In the genomic region with DNA sequence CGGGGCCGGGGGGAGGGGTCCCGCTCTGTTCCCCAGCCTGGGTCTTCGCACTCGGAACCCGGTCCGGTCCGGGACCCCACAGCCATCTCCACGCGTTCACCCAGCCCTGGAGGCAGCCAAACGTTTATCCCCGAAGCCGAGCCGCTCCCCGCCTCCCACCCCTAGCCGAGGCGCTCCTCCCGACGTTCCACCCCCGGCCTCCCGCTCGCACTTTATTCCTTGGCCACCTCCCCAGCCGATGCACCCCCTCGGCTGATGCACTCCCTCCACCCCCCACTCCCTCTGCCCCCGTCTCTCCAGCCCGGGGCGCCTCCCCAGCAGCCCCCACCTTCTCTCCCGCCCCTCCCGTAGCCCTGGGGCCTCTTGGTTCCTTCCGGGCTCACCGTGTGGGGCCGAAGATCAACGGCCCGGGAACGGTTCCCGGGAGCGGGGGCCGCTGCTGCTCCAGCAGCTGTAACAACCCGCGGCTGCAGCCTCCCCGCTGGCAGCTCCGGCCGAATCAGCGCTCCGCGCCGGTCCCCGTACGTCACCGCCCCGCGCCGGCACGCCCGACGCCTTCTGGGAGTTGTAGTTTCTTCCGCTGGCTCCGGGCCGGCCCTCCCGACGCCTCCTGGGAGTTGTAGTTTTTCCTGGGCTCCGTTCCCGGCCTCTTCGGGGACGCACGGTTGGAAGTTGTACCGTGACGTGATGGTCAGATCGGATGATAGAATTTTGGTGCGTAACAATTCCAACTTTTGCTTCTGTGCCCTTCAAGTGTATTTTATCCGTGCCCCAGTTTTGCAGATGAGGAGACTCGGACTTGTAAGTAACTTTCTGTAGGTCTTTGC, we compare ENCODE assay signal across 1 cellular context.
TF ChIP-seq lines count a peak whose summit lies in the region.

A gene with protein sequence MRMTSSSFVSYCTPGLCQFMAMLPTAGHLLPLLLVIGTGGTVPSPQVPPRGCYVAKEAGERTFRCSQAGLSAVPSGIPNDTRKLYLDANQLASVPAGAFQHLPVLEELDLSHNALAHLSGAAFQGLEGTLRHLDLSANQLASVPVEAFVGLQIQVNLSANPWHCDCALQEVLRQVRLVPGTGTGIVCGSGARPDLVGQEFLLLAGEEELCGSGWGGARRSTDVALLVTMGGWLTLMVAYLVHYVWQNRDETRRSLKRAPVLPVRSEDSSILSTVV (plus strand): TSS at position 632 of the 827 bp plus-strand sequence. CDS start 13,792 bp downstream, outside the sequence.
A gene with protein sequence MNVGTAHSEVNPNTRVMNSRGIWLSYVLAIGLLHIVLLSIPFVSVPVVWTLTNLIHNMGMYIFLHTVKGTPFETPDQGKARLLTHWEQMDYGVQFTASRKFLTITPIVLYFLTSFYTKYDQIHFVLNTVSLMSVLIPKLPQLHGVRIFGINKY (minus strand): TSS at position 501 of the 827 bp plus-strand sequence. CDS start 3,398 bp downstream, outside the sequence.

TF ChIP-seq in K562, 482 proteins besides CTCF, POLR2A, EP300 and RAD21 (continued from another document and continues in another):
- TF ChIP-seq, protein P1, sequence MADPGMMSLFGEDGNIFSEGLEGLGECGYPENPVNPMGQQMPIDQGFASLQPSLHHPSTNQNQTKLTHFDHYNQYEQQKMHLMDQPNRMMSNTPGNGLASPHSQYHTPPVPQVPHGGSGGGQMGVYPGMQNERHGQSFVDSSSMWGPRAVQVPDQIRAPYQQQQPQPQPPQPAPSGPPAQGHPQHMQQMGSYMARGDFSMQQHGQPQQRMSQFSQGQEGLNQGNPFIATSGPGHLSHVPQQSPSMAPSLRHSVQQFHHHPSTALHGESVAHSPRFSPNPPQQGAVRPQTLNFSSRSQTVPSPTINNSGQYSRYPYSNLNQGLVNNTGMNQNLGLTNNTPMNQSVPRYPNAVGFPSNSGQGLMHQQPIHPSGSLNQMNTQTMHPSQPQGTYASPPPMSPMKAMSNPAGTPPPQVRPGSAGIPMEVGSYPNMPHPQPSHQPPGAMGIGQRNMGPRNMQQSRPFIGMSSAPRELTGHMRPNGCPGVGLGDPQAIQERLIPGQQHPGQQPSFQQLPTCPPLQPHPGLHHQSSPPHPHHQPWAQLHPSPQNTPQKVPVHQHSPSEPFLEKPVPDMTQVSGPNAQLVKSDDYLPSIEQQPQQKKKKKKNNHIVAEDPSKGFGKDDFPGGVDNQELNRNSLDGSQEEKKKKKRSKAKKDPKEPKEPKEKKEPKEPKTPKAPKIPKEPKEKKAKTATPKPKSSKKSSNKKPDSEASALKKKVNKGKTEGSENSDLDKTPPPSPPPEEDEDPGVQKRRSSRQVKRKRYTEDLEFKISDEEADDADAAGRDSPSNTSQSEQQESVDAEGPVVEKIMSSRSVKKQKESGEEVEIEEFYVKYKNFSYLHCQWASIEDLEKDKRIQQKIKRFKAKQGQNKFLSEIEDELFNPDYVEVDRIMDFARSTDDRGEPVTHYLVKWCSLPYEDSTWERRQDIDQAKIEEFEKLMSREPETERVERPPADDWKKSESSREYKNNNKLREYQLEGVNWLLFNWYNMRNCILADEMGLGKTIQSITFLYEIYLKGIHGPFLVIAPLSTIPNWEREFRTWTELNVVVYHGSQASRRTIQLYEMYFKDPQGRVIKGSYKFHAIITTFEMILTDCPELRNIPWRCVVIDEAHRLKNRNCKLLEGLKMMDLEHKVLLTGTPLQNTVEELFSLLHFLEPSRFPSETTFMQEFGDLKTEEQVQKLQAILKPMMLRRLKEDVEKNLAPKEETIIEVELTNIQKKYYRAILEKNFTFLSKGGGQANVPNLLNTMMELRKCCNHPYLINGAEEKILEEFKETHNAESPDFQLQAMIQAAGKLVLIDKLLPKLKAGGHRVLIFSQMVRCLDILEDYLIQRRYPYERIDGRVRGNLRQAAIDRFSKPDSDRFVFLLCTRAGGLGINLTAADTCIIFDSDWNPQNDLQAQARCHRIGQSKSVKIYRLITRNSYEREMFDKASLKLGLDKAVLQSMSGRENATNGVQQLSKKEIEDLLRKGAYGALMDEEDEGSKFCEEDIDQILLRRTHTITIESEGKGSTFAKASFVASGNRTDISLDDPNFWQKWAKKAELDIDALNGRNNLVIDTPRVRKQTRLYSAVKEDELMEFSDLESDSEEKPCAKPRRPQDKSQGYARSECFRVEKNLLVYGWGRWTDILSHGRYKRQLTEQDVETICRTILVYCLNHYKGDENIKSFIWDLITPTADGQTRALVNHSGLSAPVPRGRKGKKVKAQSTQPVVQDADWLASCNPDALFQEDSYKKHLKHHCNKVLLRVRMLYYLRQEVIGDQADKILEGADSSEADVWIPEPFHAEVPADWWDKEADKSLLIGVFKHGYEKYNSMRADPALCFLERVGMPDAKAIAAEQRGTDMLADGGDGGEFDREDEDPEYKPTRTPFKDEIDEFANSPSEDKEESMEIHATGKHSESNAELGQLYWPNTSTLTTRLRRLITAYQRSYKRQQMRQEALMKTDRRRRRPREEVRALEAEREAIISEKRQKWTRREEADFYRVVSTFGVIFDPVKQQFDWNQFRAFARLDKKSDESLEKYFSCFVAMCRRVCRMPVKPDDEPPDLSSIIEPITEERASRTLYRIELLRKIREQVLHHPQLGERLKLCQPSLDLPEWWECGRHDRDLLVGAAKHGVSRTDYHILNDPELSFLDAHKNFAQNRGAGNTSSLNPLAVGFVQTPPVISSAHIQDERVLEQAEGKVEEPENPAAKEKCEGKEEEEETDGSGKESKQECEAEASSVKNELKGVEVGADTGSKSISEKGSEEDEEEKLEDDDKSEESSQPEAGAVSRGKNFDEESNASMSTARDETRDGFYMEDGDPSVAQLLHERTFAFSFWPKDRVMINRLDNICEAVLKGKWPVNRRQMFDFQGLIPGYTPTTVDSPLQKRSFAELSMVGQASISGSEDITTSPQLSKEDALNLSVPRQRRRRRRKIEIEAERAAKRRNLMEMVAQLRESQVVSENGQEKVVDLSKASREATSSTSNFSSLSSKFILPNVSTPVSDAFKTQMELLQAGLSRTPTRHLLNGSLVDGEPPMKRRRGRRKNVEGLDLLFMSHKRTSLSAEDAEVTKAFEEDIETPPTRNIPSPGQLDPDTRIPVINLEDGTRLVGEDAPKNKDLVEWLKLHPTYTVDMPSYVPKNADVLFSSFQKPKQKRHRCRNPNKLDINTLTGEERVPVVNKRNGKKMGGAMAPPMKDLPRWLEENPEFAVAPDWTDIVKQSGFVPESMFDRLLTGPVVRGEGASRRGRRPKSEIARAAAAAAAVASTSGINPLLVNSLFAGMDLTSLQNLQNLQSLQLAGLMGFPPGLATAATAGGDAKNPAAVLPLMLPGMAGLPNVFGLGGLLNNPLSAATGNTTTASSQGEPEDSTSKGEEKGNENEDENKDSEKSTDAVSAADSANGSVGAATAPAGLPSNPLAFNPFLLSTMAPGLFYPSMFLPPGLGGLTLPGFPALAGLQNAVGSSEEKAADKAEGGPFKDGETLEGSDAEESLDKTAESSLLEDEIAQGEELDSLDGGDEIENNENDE (IDR thresholded peaks at IDR 0.05; ENCODE audit: low read depth, low read length): no peak
- TF ChIP-seq NR2C1 (IDR thresholded peaks at IDR 0.05): peak; percentile 39
- peak; percentile 90 for TF ChIP-seq NR2C1 (tag; IDR thresholded peaks at IDR 0.05)
- TF ChIP-seq MYBL2 (IDR thresholded peaks at IDR 0.05; ENCODE audit: low read depth): no peak
- no peak for TF ChIP-seq MYBL2 (CRISPR knock-in tag; IDR thresholded peaks at IDR 0.05; ENCODE audit: borderline replicate concordance)
- TF ChIP-seq SAFB2 (IDR thresholded peaks at IDR 0.05; ENCODE audit: borderline replicate concordance, low read depth, low read length, severe bottlenecking): no peak
- no peak for TF ChIP-seq NCOA4 (IDR thresholded peaks at IDR 0.05; ENCODE audit: partially characterized antibody)
- no peak for TF ChIP-seq GATAD2B (IDR thresholded peaks at IDR 0.05; ENCODE audit: borderline replicate concordance)
- TF ChIP-seq, protein P2, sequence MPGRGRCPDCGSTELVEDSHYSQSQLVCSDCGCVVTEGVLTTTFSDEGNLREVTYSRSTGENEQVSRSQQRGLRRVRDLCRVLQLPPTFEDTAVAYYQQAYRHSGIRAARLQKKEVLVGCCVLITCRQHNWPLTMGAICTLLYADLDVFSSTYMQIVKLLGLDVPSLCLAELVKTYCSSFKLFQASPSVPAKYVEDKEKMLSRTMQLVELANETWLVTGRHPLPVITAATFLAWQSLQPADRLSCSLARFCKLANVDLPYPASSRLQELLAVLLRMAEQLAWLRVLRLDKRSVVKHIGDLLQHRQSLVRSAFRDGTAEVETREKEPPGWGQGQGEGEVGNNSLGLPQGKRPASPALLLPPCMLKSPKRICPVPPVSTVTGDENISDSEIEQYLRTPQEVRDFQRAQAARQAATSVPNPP (IDR thresholded peaks at IDR 0.05; ENCODE audit: borderline replicate concordance, insufficient read depth, insufficient read length): no peak
- 0 out of 2 replicates have a peak, but pooled peaks have one; percentile 25 for TF ChIP-seq MYC (IDR thresholded peaks at IDR 0.05; ENCODE audit: low read depth, low read length)
- TF ChIP-seq MYC (CRISPR knock-in tag; IDR thresholded peaks at IDR 0.05; ENCODE audit: borderline replicate concordance, low read depth): no peak
- no peak for TF ChIP-seq ZKSCAN3 (CRISPR knock-in tag; IDR thresholded peaks at IDR 0.05)
- TF ChIP-seq ZNF239 (CRISPR knock-in tag; IDR thresholded peaks at IDR 0.05): 0 out of 2 replicates have a peak, but pooled peaks have one; percentile 42
- TF ChIP-seq ZNF76 (CRISPR knock-in tag; IDR thresholded peaks at IDR 0.05; ENCODE audit: borderline replicate concordance): no peak
- no peak for TF ChIP-seq BRF1 (IDR thresholded peaks at IDR 0.05; ENCODE audit: borderline replicate concordance, extremely low read depth, insufficient read length)
- TF ChIP-seq NFXL1 (CRISPR knock-in tag; IDR thresholded peaks at IDR 0.05): no peak
- TF ChIP-seq, protein P3, sequence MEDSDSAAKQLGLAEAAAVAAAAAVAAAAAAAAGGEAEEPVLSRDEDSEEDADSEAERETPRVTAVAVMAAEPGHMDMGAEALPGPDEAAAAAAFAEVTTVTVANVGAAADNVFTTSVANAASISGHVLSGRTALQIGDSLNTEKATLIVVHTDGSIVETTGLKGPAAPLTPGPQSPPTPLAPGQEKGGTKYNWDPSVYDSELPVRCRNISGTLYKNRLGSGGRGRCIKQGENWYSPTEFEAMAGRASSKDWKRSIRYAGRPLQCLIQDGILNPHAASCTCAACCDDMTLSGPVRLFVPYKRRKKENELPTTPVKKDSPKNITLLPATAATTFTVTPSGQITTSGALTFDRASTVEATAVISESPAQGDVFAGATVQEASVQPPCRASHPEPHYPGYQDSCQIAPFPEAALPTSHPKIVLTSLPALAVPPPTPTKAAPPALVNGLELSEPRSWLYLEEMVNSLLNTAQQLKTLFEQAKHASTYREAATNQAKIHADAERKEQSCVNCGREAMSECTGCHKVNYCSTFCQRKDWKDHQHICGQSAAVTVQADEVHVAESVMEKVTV (CRISPR knock-in tag; IDR thresholded peaks at IDR 0.05): no peak
- no peak for TF ChIP-seq HMG20B (CRISPR knock-in tag; IDR thresholded peaks at IDR 0.05)
- peak; percentile 73 for TF ChIP-seq CCNT2 (IDR thresholded peaks at IDR 0.05; ENCODE audit: borderline replicate concordance, extremely low read depth, insufficient read length, low read depth, low read length)
- no peak for TF ChIP-seq ZNF134 (CRISPR knock-in tag; conservative IDR thresholded peaks at IDR 0.05)
- peak; percentile 96 for TF ChIP-seq MBD2 (IDR thresholded peaks at IDR 0.05; ENCODE audit: borderline replicate concordance, low read depth)
- TF ChIP-seq HEY1 (CRISPR knock-in tag; IDR thresholded peaks at IDR 0.05; ENCODE audit: borderline replicate concordance): no peak
- TF ChIP-seq, protein P4, sequence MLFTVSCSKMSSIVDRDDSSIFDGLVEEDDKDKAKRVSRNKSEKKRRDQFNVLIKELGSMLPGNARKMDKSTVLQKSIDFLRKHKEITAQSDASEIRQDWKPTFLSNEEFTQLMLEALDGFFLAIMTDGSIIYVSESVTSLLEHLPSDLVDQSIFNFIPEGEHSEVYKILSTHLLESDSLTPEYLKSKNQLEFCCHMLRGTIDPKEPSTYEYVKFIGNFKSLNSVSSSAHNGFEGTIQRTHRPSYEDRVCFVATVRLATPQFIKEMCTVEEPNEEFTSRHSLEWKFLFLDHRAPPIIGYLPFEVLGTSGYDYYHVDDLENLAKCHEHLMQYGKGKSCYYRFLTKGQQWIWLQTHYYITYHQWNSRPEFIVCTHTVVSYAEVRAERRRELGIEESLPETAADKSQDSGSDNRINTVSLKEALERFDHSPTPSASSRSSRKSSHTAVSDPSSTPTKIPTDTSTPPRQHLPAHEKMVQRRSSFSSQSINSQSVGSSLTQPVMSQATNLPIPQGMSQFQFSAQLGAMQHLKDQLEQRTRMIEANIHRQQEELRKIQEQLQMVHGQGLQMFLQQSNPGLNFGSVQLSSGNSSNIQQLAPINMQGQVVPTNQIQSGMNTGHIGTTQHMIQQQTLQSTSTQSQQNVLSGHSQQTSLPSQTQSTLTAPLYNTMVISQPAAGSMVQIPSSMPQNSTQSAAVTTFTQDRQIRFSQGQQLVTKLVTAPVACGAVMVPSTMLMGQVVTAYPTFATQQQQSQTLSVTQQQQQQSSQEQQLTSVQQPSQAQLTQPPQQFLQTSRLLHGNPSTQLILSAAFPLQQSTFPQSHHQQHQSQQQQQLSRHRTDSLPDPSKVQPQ (CRISPR knock-in tag; IDR thresholded peaks at IDR 0.05; ENCODE audit: borderline replicate concordance): no peak
- TF ChIP-seq, protein P5, sequence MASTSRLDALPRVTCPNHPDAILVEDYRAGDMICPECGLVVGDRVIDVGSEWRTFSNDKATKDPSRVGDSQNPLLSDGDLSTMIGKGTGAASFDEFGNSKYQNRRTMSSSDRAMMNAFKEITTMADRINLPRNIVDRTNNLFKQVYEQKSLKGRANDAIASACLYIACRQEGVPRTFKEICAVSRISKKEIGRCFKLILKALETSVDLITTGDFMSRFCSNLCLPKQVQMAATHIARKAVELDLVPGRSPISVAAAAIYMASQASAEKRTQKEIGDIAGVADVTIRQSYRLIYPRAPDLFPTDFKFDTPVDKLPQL (IDR thresholded peaks at IDR 0.05; ENCODE audit: extremely low read depth, insufficient read length): no peak
- no peak for TF ChIP-seq ZNF174 (CRISPR knock-in tag; IDR thresholded peaks at IDR 0.05)
- TF ChIP-seq, protein P6, sequence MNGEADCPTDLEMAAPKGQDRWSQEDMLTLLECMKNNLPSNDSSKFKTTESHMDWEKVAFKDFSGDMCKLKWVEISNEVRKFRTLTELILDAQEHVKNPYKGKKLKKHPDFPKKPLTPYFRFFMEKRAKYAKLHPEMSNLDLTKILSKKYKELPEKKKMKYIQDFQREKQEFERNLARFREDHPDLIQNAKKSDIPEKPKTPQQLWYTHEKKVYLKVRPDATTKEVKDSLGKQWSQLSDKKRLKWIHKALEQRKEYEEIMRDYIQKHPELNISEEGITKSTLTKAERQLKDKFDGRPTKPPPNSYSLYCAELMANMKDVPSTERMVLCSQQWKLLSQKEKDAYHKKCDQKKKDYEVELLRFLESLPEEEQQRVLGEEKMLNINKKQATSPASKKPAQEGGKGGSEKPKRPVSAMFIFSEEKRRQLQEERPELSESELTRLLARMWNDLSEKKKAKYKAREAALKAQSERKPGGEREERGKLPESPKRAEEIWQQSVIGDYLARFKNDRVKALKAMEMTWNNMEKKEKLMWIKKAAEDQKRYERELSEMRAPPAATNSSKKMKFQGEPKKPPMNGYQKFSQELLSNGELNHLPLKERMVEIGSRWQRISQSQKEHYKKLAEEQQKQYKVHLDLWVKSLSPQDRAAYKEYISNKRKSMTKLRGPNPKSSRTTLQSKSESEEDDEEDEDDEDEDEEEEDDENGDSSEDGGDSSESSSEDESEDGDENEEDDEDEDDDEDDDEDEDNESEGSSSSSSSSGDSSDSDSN (IDR thresholded peaks at IDR 0.05; ENCODE audit: borderline replicate concordance in 1 of 2, low read depth in 2 of 2, low read length in 2 of 2): peak in 1 of 2 experiments; percentile 77; a peak in 1 of 4 replicates
- no peak for TF ChIP-seq NONO (IDR thresholded peaks at IDR 0.05; ENCODE audit: low read depth in 2 of 2, low read length in 1 of 2)
- TF ChIP-seq GABPB2 (CRISPR knock-in tag; conservative IDR thresholded peaks at IDR 0.05): no peak
- TF ChIP-seq RBM22 (IDR thresholded peaks at IDR 0.05; ENCODE audit: low read depth, low read length, poor library complexity, severe bottlenecking): no peak
- TF ChIP-seq BDP1 (IDR thresholded peaks at IDR 0.05; ENCODE audit: insufficient read depth, insufficient read length): no peak
- TF ChIP-seq MTA2 (IDR thresholded peaks at IDR 0.05; ENCODE audit: low read depth): no peak
